Comparison of ENCODE assay signal across 1 cellular context in the genomic region with DNA sequence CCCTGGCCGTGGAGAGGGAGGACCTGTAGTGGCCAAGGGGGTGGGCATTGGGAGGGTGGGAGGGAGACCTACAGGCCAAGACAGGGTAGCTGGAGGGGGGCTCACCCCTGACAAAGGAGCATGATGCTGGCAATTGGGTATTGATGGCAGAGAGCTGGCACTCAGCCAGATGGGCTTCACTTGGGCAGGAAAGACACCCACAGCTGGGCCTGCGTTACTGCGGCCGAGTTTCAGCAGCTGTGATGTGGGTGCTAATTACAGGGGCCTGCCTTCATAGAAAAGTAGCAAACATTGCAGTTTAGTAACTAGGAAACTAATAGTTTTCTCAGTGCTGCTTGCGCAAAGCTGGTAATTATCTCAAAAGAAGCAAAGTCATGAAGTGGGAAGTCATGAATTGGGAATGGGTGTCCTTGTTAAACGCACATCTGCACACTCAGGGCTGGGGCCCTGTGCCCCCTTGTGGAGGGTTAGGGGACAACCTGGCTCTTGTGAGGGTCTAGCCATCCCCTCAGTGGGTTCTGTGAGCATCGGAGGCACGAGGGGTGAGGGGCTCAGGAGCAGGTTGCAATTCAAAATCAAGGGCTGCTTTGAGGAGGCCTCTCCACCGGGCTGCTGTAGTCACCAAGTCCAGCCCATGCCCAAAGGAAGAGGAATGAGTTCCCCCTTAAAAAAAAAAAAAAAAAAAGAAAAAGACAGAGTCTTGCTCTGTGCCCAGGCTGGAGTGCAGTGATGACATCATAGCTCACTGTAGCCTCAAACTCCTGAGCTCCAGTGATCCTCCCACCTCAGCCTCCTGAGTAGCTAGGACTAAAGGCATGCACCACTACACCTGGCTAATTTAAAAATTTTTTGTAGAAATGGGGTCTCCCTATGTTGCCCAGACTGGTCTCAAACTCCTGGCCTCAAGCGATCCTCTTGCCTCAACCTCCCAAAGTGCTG.
TF ChIP-seq lines count a peak whose summit lies in the region.

No MANE protein-coding gene starts in this region.

TF ChIP-seq in HCT116, 20 proteins besides CTCF, POLR2A, EP300 and RAD21:
- TF ChIP-seq, protein P1, sequence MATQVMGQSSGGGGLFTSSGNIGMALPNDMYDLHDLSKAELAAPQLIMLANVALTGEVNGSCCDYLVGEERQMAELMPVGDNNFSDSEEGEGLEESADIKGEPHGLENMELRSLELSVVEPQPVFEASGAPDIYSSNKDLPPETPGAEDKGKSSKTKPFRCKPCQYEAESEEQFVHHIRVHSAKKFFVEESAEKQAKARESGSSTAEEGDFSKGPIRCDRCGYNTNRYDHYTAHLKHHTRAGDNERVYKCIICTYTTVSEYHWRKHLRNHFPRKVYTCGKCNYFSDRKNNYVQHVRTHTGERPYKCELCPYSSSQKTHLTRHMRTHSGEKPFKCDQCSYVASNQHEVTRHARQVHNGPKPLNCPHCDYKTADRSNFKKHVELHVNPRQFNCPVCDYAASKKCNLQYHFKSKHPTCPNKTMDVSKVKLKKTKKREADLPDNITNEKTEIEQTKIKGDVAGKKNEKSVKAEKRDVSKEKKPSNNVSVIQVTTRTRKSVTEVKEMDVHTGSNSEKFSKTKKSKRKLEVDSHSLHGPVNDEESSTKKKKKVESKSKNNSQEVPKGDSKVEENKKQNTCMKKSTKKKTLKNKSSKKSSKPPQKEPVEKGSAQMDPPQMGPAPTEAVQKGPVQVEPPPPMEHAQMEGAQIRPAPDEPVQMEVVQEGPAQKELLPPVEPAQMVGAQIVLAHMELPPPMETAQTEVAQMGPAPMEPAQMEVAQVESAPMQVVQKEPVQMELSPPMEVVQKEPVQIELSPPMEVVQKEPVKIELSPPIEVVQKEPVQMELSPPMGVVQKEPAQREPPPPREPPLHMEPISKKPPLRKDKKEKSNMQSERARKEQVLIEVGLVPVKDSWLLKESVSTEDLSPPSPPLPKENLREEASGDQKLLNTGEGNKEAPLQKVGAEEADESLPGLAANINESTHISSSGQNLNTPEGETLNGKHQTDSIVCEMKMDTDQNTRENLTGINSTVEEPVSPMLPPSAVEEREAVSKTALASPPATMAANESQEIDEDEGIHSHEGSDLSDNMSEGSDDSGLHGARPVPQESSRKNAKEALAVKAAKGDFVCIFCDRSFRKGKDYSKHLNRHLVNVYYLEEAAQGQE (IDR thresholded peaks at IDR 0.05; ENCODE audit: low read depth) = no peak
- no peak for TF ChIP-seq EZH2 (IDR thresholded peaks at IDR 0.05)
- no peak for TF ChIP-seq JUND (IDR thresholded peaks at IDR 0.05)
- no peak for TF ChIP-seq FOSL1 (IDR thresholded peaks at IDR 0.05; ENCODE audit: low read depth)
- no peak for TF ChIP-seq POLR2AphosphoS5 (IDR thresholded peaks at IDR 0.05; ENCODE audit: low read depth, low read length)
- no peak for TF ChIP-seq ZNF274 (IDR thresholded peaks at IDR 0.05; ENCODE audit: low read depth, low read length)
- no peak for TF ChIP-seq ELF1 (IDR thresholded peaks at IDR 0.05; ENCODE audit: borderline replicate concordance, low read depth)
- no peak for TF ChIP-seq ZFX (IDR thresholded peaks at IDR 0.05)
- TF ChIP-seq, protein P2, sequence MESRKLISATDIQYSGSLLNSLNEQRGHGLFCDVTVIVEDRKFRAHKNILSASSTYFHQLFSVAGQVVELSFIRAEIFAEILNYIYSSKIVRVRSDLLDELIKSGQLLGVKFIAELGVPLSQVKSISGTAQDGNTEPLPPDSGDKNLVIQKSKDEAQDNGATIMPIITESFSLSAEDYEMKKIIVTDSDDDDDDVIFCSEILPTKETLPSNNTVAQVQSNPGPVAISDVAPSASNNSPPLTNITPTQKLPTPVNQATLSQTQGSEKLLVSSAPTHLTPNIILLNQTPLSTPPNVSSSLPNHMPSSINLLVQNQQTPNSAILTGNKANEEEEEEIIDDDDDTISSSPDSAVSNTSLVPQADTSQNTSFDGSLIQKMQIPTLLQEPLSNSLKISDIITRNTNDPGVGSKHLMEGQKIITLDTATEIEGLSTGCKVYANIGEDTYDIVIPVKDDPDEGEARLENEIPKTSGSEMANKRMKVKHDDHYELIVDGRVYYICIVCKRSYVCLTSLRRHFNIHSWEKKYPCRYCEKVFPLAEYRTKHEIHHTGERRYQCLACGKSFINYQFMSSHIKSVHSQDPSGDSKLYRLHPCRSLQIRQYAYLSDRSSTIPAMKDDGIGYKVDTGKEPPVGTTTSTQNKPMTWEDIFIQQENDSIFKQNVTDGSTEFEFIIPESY (IDR thresholded peaks at IDR 0.05; ENCODE audit: extremely low read depth, insufficient replicate concordance, low read length) = no peak
